Comparison of ENCODE assay signal across 23 cellular contexts in genomic region chr13:45474584-45475454, GRCh38. TPM values are rescaled to one million over a fixed set of nuclear protein-coding genes. Genes with fewer than 3 reads are reported as not detected.
DNase-seq lines count a peak whose midpoint lies in the region; ATAC-seq, FAIRE-seq and TF ChIP-seq lines count a peak whose summit lies in the region.
"Had no signal": no experiment of that assay in that cellular context is flagged by ENCODE, and none has a peak within 500 bp of the region (broad histone marks: within the 10 kb centered on the region; RNA-seq: fewer than 3 reads in every experiment).

No MANE protein-coding gene starts in this region.

- no peak overlapping the region for H3K4me3 ChIP-seq in naive thymus-derived CD4-positive, alpha-beta T cell (ENCODE audit: low read length)
- no peak overlapping the region for H3K4me3 ChIP-seq in mesendoderm (ENCODE audit: low read length)
- H3K4me3 ChIP-seq: adrenal gland, colonic mucosa, PC-9 had no signal

- CTCF ChIA-PET in activated CD4-positive, alpha-beta T cell treated with anti-CD3 and anti-CD28 coated beads for 36 hours (lab: Charles Lee): interaction anchor here (0.9 to 1.7 kb wide), 7 partner anchors 8 to 107 kb away, joined by 3 to 6 read pairs (median 3); partner anchors contain the start of gene COG3
- CTCF ChIA-PET in naive thymus-derived CD4-positive, alpha-beta T cell (lab: Charles Lee): interaction anchor here (0.6 to 0.8 kb wide), 2 partner anchors 104 to 422 kb away, joined by 3 read pairs; no protein-coding TSS in a partner anchor

- TF ChIP-seq POLR2A in GM12891 (IDR thresholded peaks at IDR 0.05; ENCODE audit: low read depth, low read length): no peak

- H2BK5ac ChIP-seq in mesendoderm (ENCODE audit: low read length): no peak overlapping the region

- ATAC-seq in activated CD4-positive, alpha-beta T cell treated with anti-CD3 and anti-CD28 coated beads for 36 hours: no peak
- peak; percentile 55 for ATAC-seq in HG03066 (IDR thresholded peaks at IDR 0.05; ENCODE audit: low read depth, unreplicated experiment)
- no peak for ATAC-seq in naive thymus-derived CD4-positive, alpha-beta T cell

- no peak overlapping the region for H3K4me3 Mint-ChIP-seq in activated CD4-positive, alpha-beta T cell treated with anti-CD3 and anti-CD28 coated beads for 36 hours
- H3K4me3 Mint-ChIP-seq in naive thymus-derived CD4-positive, alpha-beta T cell: no peak overlapping the region
- H3K4me3 Mint-ChIP-seq: endodermal cell, nephron progenitor cell, type B pancreatic cell had no signal

- no peak overlapping the region for H4K5ac ChIP-seq in mesendoderm (ENCODE audit: low read length)

- H3K4me2 ChIP-seq in mesendoderm (ENCODE audit: low read length): no peak overlapping the region
- H3K4me2 ChIP-seq: KMS-11, PC-9 had no signal

- no peak overlapping the region for H4K8ac ChIP-seq in mesendoderm (ENCODE audit: low read depth, low read length)

- H3K4ac ChIP-seq in mesendoderm (ENCODE audit: low read depth, low read length): no peak overlapping the region

- FAIRE-seq in GM12891 (lab: Jason Lieb, UNC): peak; percentile 58

- H3K79me1 ChIP-seq in mesendoderm (ENCODE audit: low read length): peaks cover 17% of the 10 kb centered on the region

- POLR2A ChIA-PET in activated CD4-positive, alpha-beta T cell treated with anti-CD3 and anti-CD28 coated beads for 36 hours (lab: Charles Lee): no interaction called here
- POLR2A ChIA-PET in naive thymus-derived CD4-positive, alpha-beta T cell (lab: Charles Lee): interaction anchor here (1.4 to 1.8 kb wide), 2 partner anchors 10 kb away, joined by 3 to 9 read pairs; partner anchors contain the start of gene COG3

- peaks cover 24% of the 10 kb centered on the region for H3K36me3 Mint-ChIP-seq in activated CD4-positive, alpha-beta T cell treated with anti-CD3 and anti-CD28 coated beads for 36 hours (ENCODE audit: low read depth)
- peaks cover 0 to 36% (median 20%) of the 10 kb centered on the region in 5 donors for H3K36me3 Mint-ChIP-seq in naive thymus-derived CD4-positive, alpha-beta T cell

- no peak overlapping the region for H2BK120ac ChIP-seq in mesendoderm (ENCODE audit: low read depth, low read length)

- H3K9ac ChIP-seq in mesendoderm (ENCODE audit: low read length): no peak overlapping the region
- H3K9ac ChIP-seq: KMS-11 had no signal

- H3K36me3 ChIP-seq in naive thymus-derived CD4-positive, alpha-beta T cell (ENCODE audit: control insufficient read depth in 2 of 3, insufficient read depth in 3 of 3, low read length in 3 of 3): peaks cover 0 to 22% (median 10%) of the 10 kb centered on the region in 3 experiments
- no peaks in the 10 kb centered on the region for H3K36me3 ChIP-seq in mesendoderm (ENCODE audit: control insufficient read depth, insufficient read depth, low read length)
- H3K36me3 ChIP-seq: colonic mucosa had no signal

- no peak overlapping the region for H2AK5ac ChIP-seq in mesendoderm (ENCODE audit: low read length)

- H3K56ac ChIP-seq in mesendoderm (ENCODE audit: low read length): no peak overlapping the region

- H3K27me3 ChIP-seq in naive thymus-derived CD4-positive, alpha-beta T cell (ENCODE audit: control insufficient read depth in 2 of 2, insufficient read depth in 2 of 2, low read length in 2 of 2): no peaks in the 10 kb centered on the region
- H3K27me3 ChIP-seq in mesendoderm (ENCODE audit: insufficient read depth, low read length, poor library complexity): no peaks in the 10 kb centered on the region
- H3K27me3 ChIP-seq: adrenal gland, colonic mucosa had no signal

- peak overlapping the region; percentile 71 for H3K27ac Mint-ChIP-seq in activated CD4-positive, alpha-beta T cell treated with anti-CD3 and anti-CD28 coated beads for 36 hours
- H3K27ac Mint-ChIP-seq in naive thymus-derived CD4-positive, alpha-beta T cell: peak overlapping the region in 6 of 9 donors; percentile 43 to 80 (median 53)
- H3K27ac Mint-ChIP-seq: endodermal cell, nephron progenitor cell, type B pancreatic cell had no signal

- H3K18ac ChIP-seq in mesendoderm (ENCODE audit: low read length): no peak overlapping the region

- no peak overlapping the region for H2BK15ac ChIP-seq in mesendoderm (replicated peaks; ENCODE audit: low read depth)

- WGBS in mesendoderm (ENCODE audit: extremely low coverage, insufficient coverage, low lambda C conversion rate): no CpG with 5 or more reads among the region's 3 CpGs

- H3K9me3 ChIP-seq in naive thymus-derived CD4-positive, alpha-beta T cell (ENCODE audit: control insufficient read depth in 2 of 3, low read length in 3 of 3): no peaks in the 10 kb centered on the region
- H3K9me3 ChIP-seq: adrenal gland, Caco-2, colonic mucosa had no signal

- peaks cover 9% of the 10 kb centered on the region for H3K9me3 Mint-ChIP-seq in activated CD4-positive, alpha-beta T cell treated with anti-CD3 and anti-CD28 coated beads for 36 hours (ENCODE audit: low read depth)
- H3K9me3 Mint-ChIP-seq in naive thymus-derived CD4-positive, alpha-beta T cell: peaks cover 0 to 5% (median 0%) of the 10 kb centered on the region in 11 donors

- peaks cover 48% of the 10 kb centered on the region for H3K4me1 Mint-ChIP-seq in activated CD4-positive, alpha-beta T cell treated with anti-CD3 and anti-CD28 coated beads for 36 hours
- H3K4me1 Mint-ChIP-seq in naive thymus-derived CD4-positive, alpha-beta T cell: peaks cover 30 to 58% (median 49%) of the 10 kb centered on the region in 7 donors
- H3K4me1 Mint-ChIP-seq: nephron progenitor cell had no signal

- DNase-seq in activated CD4-positive, alpha-beta T cell treated with anti-CD3 and anti-CD28 coated beads for 36 hours: no peak
- DNase-seq in activated CD4-positive, alpha-beta T cell treated with anti-CD3 and anti-CD28 coated beads for 4 hours: no peak
- DNase-seq in GM12891 (ENCODE audit: insufficient read length, low spot score) (no peak), mesendoderm (no peak), GDM1 (lab: John Stamatoyannopoulos, UW) (no peak)
- no peak for DNase-seq in naive thymus-derived CD4-positive, alpha-beta T cell
- DNase-seq in activated effector memory CD4-positive, alpha-beta T cell treated with Interleukin-2 at 50 U/mL for 16 hours: no peak
- DNase-seq: adrenal gland; AML-193; Caco-2; colonic mucosa; endodermal cell; NCI-H1048; NCI-H2029 treated with DMSO at 0.1 percent for 48 hours; nephron progenitor cell; PC-9; posterior cingulate gyrus; SIG-M5; stimulated activated CD4-positive, alpha-beta T cell treated with anti-CD3 and anti-CD28 coated beads, Interleukin-1b, Interleukin-23, amount 100 ng/mL, for 48 hours had no signal

- H3K4me1 ChIP-seq in naive thymus-derived CD4-positive, alpha-beta T cell (ENCODE audit: control insufficient read depth in 2 of 2, insufficient read depth in 2 of 2, low read length in 2 of 2): peaks cover 0 to 4% of the 10 kb centered on the region in 2 donors
- H3K4me1 ChIP-seq in mesendoderm (ENCODE audit: control insufficient read depth, low read depth, low read length): no peaks in the 10 kb centered on the region
- H3K4me1 ChIP-seq: Caco-2, colonic mucosa had no signal

- H3K79me2 ChIP-seq in mesendoderm (ENCODE audit: control insufficient read depth, insufficient read depth, low read length): peaks cover 26% of the 10 kb centered on the region

- no peak overlapping the region for H3K27ac ChIP-seq in naive thymus-derived CD4-positive, alpha-beta T cell (ENCODE audit: low read depth, low read length)
- H3K27ac ChIP-seq in mesendoderm (ENCODE audit: low read depth, low read length): no peak overlapping the region
- H3K27ac ChIP-seq: 22Rv1, adrenal gland, colonic mucosa, KMS-11, PC-9 had no signal

- no peaks in the 10 kb centered on the region for H3K27me3 Mint-ChIP-seq in activated CD4-positive, alpha-beta T cell treated with anti-CD3 and anti-CD28 coated beads for 36 hours
- no peaks in the 10 kb centered on the region for H3K27me3 Mint-ChIP-seq in naive thymus-derived CD4-positive, alpha-beta T cell
- H3K27me3 Mint-ChIP-seq: type B pancreatic cell had no signal

- H3K23ac ChIP-seq in mesendoderm (ENCODE audit: low read length): no peak overlapping the region

- intact Hi-C loops in activated CD4-positive, alpha-beta T cell treated with anti-CD3 and anti-CD28 coated beads for 36 hours (cut with DNase I, micrococcal nuclease): no loop called here
- intact Hi-C loops in naive thymus-derived CD4-positive, alpha-beta T cell (cut with micrococcal nuclease): no loop called here

TF ChIP-seq in GM12891, 5 proteins besides CTCF, POLR2A, EP300 and RAD21:
- TF ChIP-seq TAF1 (IDR thresholded peaks at IDR 0.05; ENCODE audit: low read depth, low read length): no peak
- no peak for TF ChIP-seq POU2F2 (IDR thresholded peaks at IDR 0.05; ENCODE audit: low read depth, low read length)
- no peak for TF ChIP-seq SPI1 (IDR thresholded peaks at IDR 0.05; ENCODE audit: low read depth, low read length)
- no peak for TF ChIP-seq POLR2AphosphoS5 (IDR thresholded peaks at IDR 0.05; ENCODE audit: low read depth, low read length)
- no peak for TF ChIP-seq PAX5 (IDR thresholded peaks at IDR 0.05; ENCODE audit: insufficient read depth, low read length, severe bottlenecking)

RNA-seq across cellular contexts. Expression of gene COG3, which starts 10.1 kb away (rescaled TPM):
- 10 to 100 TPM; 18.0 to 19.6 TPM for total RNA-seq in activated CD4-positive, alpha-beta T cell treated with anti-CD3 and anti-CD28 coated beads for 36 hours
- polyA plus RNA-seq in GM12891 (2012; ENCODE audit: low read depth, missing spikeins): 30.8 TPM
- 10 to 100 TPM; 29.7 to 50.1 (median 43.4) TPM for total RNA-seq in naive thymus-derived CD4-positive, alpha-beta T cell
- polyA plus RNA-seq in naive thymus-derived CD4-positive, alpha-beta T cell: 10 to 100 TPM; 26.5 to 31.2 TPM
- 16.4 TPM for polyA plus RNA-seq in mesendoderm (2013, experiment 1 of 2)
- polyA plus RNA-seq in mesendoderm (2013, experiment 2 of 2): 17.5 TPM

RNA-seq across cellular contexts. Expression of gene SLC25A30, which starts 56.6 kb away (rescaled TPM):
- total RNA-seq in activated CD4-positive, alpha-beta T cell treated with anti-CD3 and anti-CD28 coated beads for 36 hours: 10 to 100 TPM; 17.7 to 18.4 TPM
- polyA plus RNA-seq in GM12891 (2012; ENCODE audit: low read depth, missing spikeins): 2.4 TPM
- 10 to 100 TPM; 13.3 to 29.4 (median 23.6) TPM for total RNA-seq in naive thymus-derived CD4-positive, alpha-beta T cell
- polyA plus RNA-seq in naive thymus-derived CD4-positive, alpha-beta T cell: 1 to 10 TPM; 1.7 to 2.1 TPM
- polyA plus RNA-seq in mesendoderm (2013, experiment 1 of 2): 3.4 TPM
- 4.8 TPM for polyA plus RNA-seq in mesendoderm (2013, experiment 2 of 2)
